ENCODE assay signal across 1 cellular context in genomic region chr20:31569163-31570020, GRCh38.
TF ChIP-seq lines count a peak whose summit lies in the region.

No MANE protein-coding gene starts in this region.

TF ChIP-seq in IMR-90, 13 proteins besides CTCF, POLR2A, EP300 and RAD21:
- TF ChIP-seq CEBPB (IDR thresholded peaks at IDR 0.05; ENCODE audit: low read depth, low read length): no peak
- TF ChIP-seq SMC3 (IDR thresholded peaks at IDR 0.05; ENCODE audit: low read depth, low read length): peak; percentile 76
- TF ChIP-seq MAZ (IDR thresholded peaks at IDR 0.05; ENCODE audit: borderline replicate concordance, low read depth, low read length): peak; percentile 58; the same call in 1 of the 2 replicates
